8 cellular contexts compared by ENCODE assay signal in genomic region chr14:90330203-90331196, GRCh38. TPM values are rescaled to one million over a fixed set of nuclear protein-coding genes. Genes with fewer than 3 reads are reported as not detected.
DNase-seq lines count a peak whose midpoint lies in the region; ATAC-seq, FAIRE-seq and TF ChIP-seq lines count a peak whose summit lies in the region.

No MANE protein-coding gene starts in this region.

- POLR2A ChIA-PET in AG04450 (lab: Yijun Ruan, JAX) = interaction anchor here (1.4 kb wide), 1 partner anchor 67 kb away, joined by 4 read pairs; the partner anchor contains the start of gene CALM1
- POLR2A ChIA-PET in IMR-90 (lab: Charles Lee; ENCODE audit: unreplicated experiment) = interaction anchor here (0.7 kb wide), 1 partner anchor 544 kb away, joined by 8 read pairs; no protein-coding TSS in a partner anchor

- H3K27ac ChIP-seq in AG04450 (ENCODE audit: low read depth, low read length) = no peak overlapping the region
- H3K27ac ChIP-seq in IMR-90 (ENCODE audit: insufficient read depth, low read length) = no peak overlapping the region

- no peak overlapping the region for H2BK15ac ChIP-seq in IMR-90 (ENCODE audit: low read depth, low read length)

- no peaks in the 10 kb centered on the region for H3K4me1 ChIP-seq in IMR-90 (ENCODE audit: control insufficient read depth, insufficient read depth, low read length)

- H3K9me3 ChIP-seq in AG04450 (ENCODE audit: control insufficient read depth, insufficient read depth, low read length) (no peaks in the 10 kb centered on the region; the same call in 1 of the 2 replicates), IMR-90 (ENCODE audit: control insufficient read depth, insufficient read depth, low read length) (no peaks in the 10 kb centered on the region)

- no peaks in the 10 kb centered on the region for H3K9me1 ChIP-seq in IMR-90 (ENCODE audit: insufficient read depth, low read length)

- CTCF ChIA-PET in AG04450 (lab: Charles Lee) = interaction anchor here (1.0 to 1.5 kb wide), 3 partner anchors 29 to 429 kb away, joined by 4 to 6 read pairs (median 4); no protein-coding TSS in a partner anchor
- CTCF ChIA-PET in IMR-90 (lab: Yijun Ruan, JAX) = interaction anchor here (0.7 to 1.6 kb wide), 2 partner anchors 11 to 288 kb away, joined by 3 read pairs; no protein-coding TSS in a partner anchor

- no peak overlapping the region for H2BK20ac ChIP-seq in IMR-90 (ENCODE audit: low read depth, low read length)

- no peak overlapping the region for H3K56ac ChIP-seq in IMR-90 (ENCODE audit: extremely low read depth, insufficient read depth, low read length)

- peaks cover 12 to 27% (median 23%) of the 10 kb centered on the region in 3 donors for H3K4me1 Mint-ChIP-seq in naive B cell

- DNase-seq in AG04450 (ENCODE audit: low read depth, low spot score) (no peak), IMR-90 (no peak), bronchial epithelial cell (ENCODE audit: low read depth) (no peak), naive B cell (no peak), Ammon's horn (ENCODE audit: low spot score) (no peak), SHP77 (lab: John Stamatoyannopoulos, UW) (no peak), NCI-H1105 treated with DMSO at 0.1 percent for 48 hours (lab: John Stamatoyannopoulos, UW) (no peak)
- DNase-seq in stimulated activated CD4-positive, alpha-beta T cell treated with anti-CD3 and anti-CD28 coated beads, Interleukin-4, amount 100 ng/mL, for 1 hour = no peak

- H2BK120ac ChIP-seq in IMR-90 (ENCODE audit: low read depth, low read length) = no peak overlapping the region

- in situ Hi-C loops in IMR-90 (cut with MboI; ENCODE audit: low sequenced_read_pairs) = no loop called here

- H3K27me3 ChIP-seq in AG04450 (ENCODE audit: control insufficient read depth, insufficient read depth, low read length) = no peaks in the 10 kb centered on the region
- no peaks in the 10 kb centered on the region; the same call in 1 of the 2 replicates for H3K27me3 ChIP-seq in IMR-90 (ENCODE audit: control insufficient read depth, insufficient read depth, low read length)
- H3K27me3 ChIP-seq in bronchial epithelial cell (ENCODE audit: control insufficient read depth, insufficient read depth, low read length) = no peaks in the 10 kb centered on the region

- H3K14ac ChIP-seq in IMR-90 (replicated peaks; ENCODE audit: low read depth, low read length) = no peak overlapping the region

- peak overlapping the region; percentile 98 for H4K5ac ChIP-seq in IMR-90 (ENCODE audit: low read depth, low read length)

- peaks cover 12 to 32% of the 10 kb centered on the region in 2 experiments for H3K79me1 ChIP-seq in IMR-90 (ENCODE audit: low read depth in 1 of 2, low read length in 2 of 2)

- H3K4me2 ChIP-seq in IMR-90 (ENCODE audit: low read depth, low read length) = peak overlapping the region; percentile 92

- H2AK9ac ChIP-seq in IMR-90 (replicated peaks; ENCODE audit: low read depth, low read length, poor library complexity) = no peak overlapping the region

- H3K27me3 Mint-ChIP-seq in naive B cell = peaks cover 3 to 4% (median 4%) of the 10 kb centered on the region in 3 donors

- peak overlapping the region in 3 of 6 donors; percentile 93 to 97 (median 94) for H3K27ac Mint-ChIP-seq in naive B cell

- H3K4me3 ChIP-seq in AG04450 (ENCODE audit: low read depth, low read length) (peak overlapping the region; percentile 74), IMR-90 (ENCODE audit: insufficient read depth, low read depth, low read length) (peak overlapping the region; percentile 71; the same call in 1 of the 2 replicates), bronchial epithelial cell (ENCODE audit: low read depth, low read length) (peak overlapping the region; percentile 59)

- dilution Hi-C loops in IMR-90 (cut with HindIII; ENCODE audit: low sequenced_read_pairs, unreplicated experiment) = no loop called here

- H2AFZ ChIP-seq in IMR-90 (replicated peaks; ENCODE audit: low read length, poor library complexity) = no peak overlapping the region

- peak overlapping the region; percentile 87 to 98 (median 96) for H3K4me3 Mint-ChIP-seq in naive B cell

- peak overlapping the region; percentile 1; the same call in 1 of the 2 replicates for H2AK5ac ChIP-seq in IMR-90 (ENCODE audit: low read depth, low read length)

- H4K8ac ChIP-seq in IMR-90 (ENCODE audit: low read depth in 2 of 2, low read length in 2 of 2) = peak overlapping the region; percentile 94 to 98

- H3K18ac ChIP-seq in IMR-90 (ENCODE audit: low read depth, low read length) = no peak overlapping the region

- no peaks in the 10 kb centered on the region for H3K36me3 ChIP-seq in IMR-90 (ENCODE audit: control insufficient read depth, insufficient read depth, low read length)
- no peaks in the 10 kb centered on the region for H3K36me3 ChIP-seq in bronchial epithelial cell (ENCODE audit: control insufficient read depth, insufficient read depth, low read length)

- H3K23ac ChIP-seq in IMR-90 (ENCODE audit: low read depth, low read length) = no peak overlapping the region

- BruUV-seq in IMR-90 (replicated peaks; lab: Mats Ljungman, UMichigan) = no TSS peak

- H4K20me1 ChIP-seq in IMR-90 (ENCODE audit: insufficient read depth, low read length) = no peaks in the 10 kb centered on the region

- H3K4ac ChIP-seq in IMR-90 (ENCODE audit: low read depth, low read length) = no peak overlapping the region; the same call in 1 of the 2 replicates

- ATAC-seq in IMR-90 (ENCODE audit: low read depth) = no peak
- ATAC-seq in naive B cell (ENCODE audit: low read depth in 2 of 2) = no peak

- no peak for TF ChIP-seq POLR2A in IMR-90 (IDR thresholded peaks at IDR 0.05; ENCODE audit: low read depth, low read length)

- H3K9ac ChIP-seq in IMR-90 (ENCODE audit: low read depth, low read length) = no peak overlapping the region

- no peak overlapping the region for H2BK5ac ChIP-seq in IMR-90 (ENCODE audit: low read depth, low read length, poor library complexity, severe bottlenecking)

- WGBS in IMR-90 (ENCODE audit: extremely low coverage in 2 of 2, insufficient read length in 1 of 2), 2 experiments = 80% methylated on average over 1 of the region's 15 CpGs; no CpG with 5 or more reads in 1 of the 2 experiments

- TF ChIP-seq CTCF in AG04450 (IDR thresholded peaks at IDR 0.05; ENCODE audit: low read depth, low read length) (no peak), IMR-90 (conservative IDR thresholded peaks at IDR 0.05; ENCODE audit: low read depth, low read length) (no peak), bronchial epithelial cell (IDR thresholded peaks at IDR 0.05; ENCODE audit: insufficient read depth, low read length, severe bottlenecking) (no peak)

- no peak overlapping the region for H4K91ac ChIP-seq in IMR-90 (ENCODE audit: insufficient read depth, low read depth, low read length)

- peaks cover 0 to 2% (median 0%) of the 10 kb centered on the region in 7 donors for H3K9me3 Mint-ChIP-seq in naive B cell

- H3K36me3 Mint-ChIP-seq in naive B cell = no peaks in the 10 kb centered on the region

- intact Hi-C loops in IMR-90 (cut with micrococcal nuclease) = no loop called here

- FAIRE-seq in bronchial epithelial cell (lab: Jason Lieb, UNC) = no peak

- no peak for TF ChIP-seq RAD21 in IMR-90 (IDR thresholded peaks at IDR 0.05; ENCODE audit: low read length)

TF ChIP-seq in IMR-90, 13 proteins besides CTCF, POLR2A, EP300 and RAD21:
- TF ChIP-seq BHLHE40 (IDR thresholded peaks at IDR 0.05; ENCODE audit: low read depth, low read length) (no peak), ELK1 (IDR thresholded peaks at IDR 0.05; ENCODE audit: borderline replicate concordance, low read depth, low read length) (no peak), MAZ (IDR thresholded peaks at IDR 0.05; ENCODE audit: borderline replicate concordance, low read depth, low read length) (no peak), CHD1 (IDR thresholded peaks at IDR 0.05; ENCODE audit: low read depth, low read length) (no peak)
TF ChIP-seq in IMR-90: peak in this region for 0.

RNA-seq across cellular contexts. Expression of gene NRDE2, which starts 1.2 kb away (rescaled TPM):
- polyA plus RNA-seq in AG04450 (2011; rRNA removed) = 6.9 and 7.3 TPM in 2 replicates
- polyA minus RNA-seq in AG04450 (2011; rRNA and poly(A)+ RNA removed) = 14.0 and 17.5 TPM in 2 replicates
- total RNA-seq in IMR-90 (2012; rRNA removed) = 7.5 and 9.3 TPM in 2 replicates
- polyA plus RNA-seq in IMR-90 (2012; rRNA removed) = 4.0 and 4.5 TPM in 2 replicates
- 1.7 and 3.9 TPM in 2 replicates for polyA plus RNA-seq in IMR-90 (2012; cell fraction: cytosol; rRNA removed)
- 11.3 and 16.3 TPM in 2 replicates for polyA plus RNA-seq in IMR-90 (2012; cell fraction: nucleus; rRNA removed; ENCODE audit: low replicate concordance)
- total RNA-seq in bronchial epithelial cell = 5.8 and 6.1 TPM in 2 replicates
- 10 to 100 TPM in 5 of 6 donors, 1 to 10 TPM in 1; 9.9 to 21.0 (median 15.2) TPM for polyA plus RNA-seq in naive B cell (ENCODE audit: low read depth in 6 of 6)
